ENCODE assay signal across 6 cellular contexts in the genomic region with DNA sequence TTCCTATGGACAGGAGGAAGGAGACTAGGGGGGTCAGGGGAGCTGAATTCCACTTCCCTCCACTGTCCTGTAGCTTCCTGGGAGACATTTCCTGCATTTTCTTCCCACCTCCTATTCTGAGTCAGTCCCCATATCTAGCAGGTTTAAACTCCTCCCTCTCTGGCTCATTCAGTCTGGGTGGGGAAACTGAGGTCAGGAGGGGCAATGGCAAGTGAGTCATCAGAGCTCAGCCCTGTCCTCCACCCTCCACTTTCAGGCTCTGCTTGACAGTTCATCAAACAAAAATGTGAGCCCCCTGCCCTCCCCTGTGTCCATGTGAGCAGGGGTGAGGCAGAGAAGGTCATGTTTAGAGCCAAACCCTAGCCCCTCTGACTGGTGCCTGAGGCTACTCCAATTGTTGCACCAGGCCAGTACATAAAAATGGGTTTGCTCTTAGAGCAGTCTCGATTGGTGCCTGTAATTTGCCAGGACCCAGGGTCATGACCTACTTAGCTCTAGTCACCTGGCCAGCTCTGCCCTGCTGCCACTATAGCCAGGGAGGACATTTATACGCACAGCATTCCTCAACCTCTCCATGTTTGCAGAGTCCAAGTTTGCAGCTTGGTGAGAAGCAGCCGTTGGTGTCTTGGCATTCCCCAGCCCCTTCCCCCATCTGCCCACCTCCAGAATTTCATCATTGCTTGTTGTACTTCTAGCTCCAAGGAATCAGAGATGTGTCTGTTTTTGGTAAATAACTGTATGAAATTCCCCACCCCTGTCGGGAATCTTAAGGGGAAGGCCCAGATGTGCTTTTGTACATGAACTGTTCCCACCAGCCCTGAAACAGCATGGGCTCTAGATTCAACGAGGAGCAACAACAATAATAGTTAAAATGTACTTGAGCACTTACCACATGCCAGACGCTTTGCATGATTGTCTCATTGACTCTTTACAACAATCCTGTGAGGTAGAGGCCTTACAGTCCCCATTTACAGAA. TPM values are rescaled to one million over a fixed set of nuclear protein-coding genes. Genes with fewer than 3 reads are reported as not detected.
DNase-seq lines count a peak whose midpoint lies in the region; TF ChIP-seq lines count a peak whose summit lies in the region.

No MANE protein-coding gene starts in this region.

- TF ChIP-seq CTCF in choroid plexus epithelial cell (conservative IDR thresholded peaks at IDR 0.05; ENCODE audit: low read depth, low read length) (no peak), osteocyte (IDR thresholded peaks at IDR 0.05) (no peak)

- H3K4me3 ChIP-seq in choroid plexus epithelial cell (ENCODE audit: low read depth, low read length), result no peak overlapping the region

- H3K27me3 Mint-ChIP-seq in osteocyte (ENCODE audit: unreplicated experiment), result no peaks in the 10 kb centered on the region

- peak overlapping the region; percentile 89 for H3K27ac Mint-ChIP-seq in osteocyte (ENCODE audit: unreplicated experiment)

- H3K4me3 Mint-ChIP-seq in osteocyte (ENCODE audit: unreplicated experiment), result peak overlapping the region; percentile 19

- no peaks in the 10 kb centered on the region for H3K9me3 Mint-ChIP-seq in osteocyte (ENCODE audit: unreplicated experiment)

- peaks cover 31% of the 10 kb centered on the region for H3K4me1 Mint-ChIP-seq in osteocyte (ENCODE audit: unreplicated experiment)

- DNase-seq in GM04504 (ENCODE audit: low read depth) (peak; percentile 38), choroid plexus epithelial cell (ENCODE audit: low read depth) (peak; percentile 89), osteocyte (ENCODE audit: extremely low spot score, unreplicated experiment) (no peak), NCI-H1436 (lab: John Stamatoyannopoulos, UW) (no peak), C1 segment of cervical spinal cord (lab: John Stamatoyannopoulos, UW) (no peak), NCI-H446 treated with DMSO at 0.1 percent for 48 hours (lab: John Stamatoyannopoulos, UW) (no peak)

- H3K36me3 Mint-ChIP-seq in osteocyte (ENCODE audit: unreplicated experiment), result peaks cover 21% of the 10 kb centered on the region

RNA-seq across cellular contexts. Expression of a gene that starts 20.7 kb away (rescaled TPM):
- total RNA-seq in osteocyte, result 100 and 101 TPM in 2 replicates

RNA-seq across cellular contexts. Expression of a gene that starts 27.1 kb away (rescaled TPM):
- total RNA-seq in osteocyte, result not detected in 2 replicates

RNA-seq across cellular contexts. Expression of a gene that starts 27.9 kb away (rescaled TPM):
- total RNA-seq in osteocyte, result 45.6 and 45.9 TPM in 2 replicates

RNA-seq across cellular contexts. Expression of a gene that starts 28.2 kb away (rescaled TPM):
- total RNA-seq in osteocyte, result 37.1 and 38.7 TPM in 2 replicates

RNA-seq across cellular contexts. Expression of a gene that starts 42.3 kb away (rescaled TPM):
- 0.31 and 0.35 TPM in 2 replicates for total RNA-seq in osteocyte

Comparison
In these comparisons a context has a peak if more than half of its experiments do, and no peak if none do; other contexts are left out.
1. DNase-seq: peak in GM04504 (single experiment) and choroid plexus epithelial cell (single experiment); none in osteocyte (single experiment), NCI-H1436 (single experiment), C1 segment of cervical spinal cord (0 of 14) and NCI-H446 treated with DMSO at 0.1 percent for 48 hours (single experiment).